Comparison of ENCODE assay signal across 11 cellular contexts in the genomic region with DNA sequence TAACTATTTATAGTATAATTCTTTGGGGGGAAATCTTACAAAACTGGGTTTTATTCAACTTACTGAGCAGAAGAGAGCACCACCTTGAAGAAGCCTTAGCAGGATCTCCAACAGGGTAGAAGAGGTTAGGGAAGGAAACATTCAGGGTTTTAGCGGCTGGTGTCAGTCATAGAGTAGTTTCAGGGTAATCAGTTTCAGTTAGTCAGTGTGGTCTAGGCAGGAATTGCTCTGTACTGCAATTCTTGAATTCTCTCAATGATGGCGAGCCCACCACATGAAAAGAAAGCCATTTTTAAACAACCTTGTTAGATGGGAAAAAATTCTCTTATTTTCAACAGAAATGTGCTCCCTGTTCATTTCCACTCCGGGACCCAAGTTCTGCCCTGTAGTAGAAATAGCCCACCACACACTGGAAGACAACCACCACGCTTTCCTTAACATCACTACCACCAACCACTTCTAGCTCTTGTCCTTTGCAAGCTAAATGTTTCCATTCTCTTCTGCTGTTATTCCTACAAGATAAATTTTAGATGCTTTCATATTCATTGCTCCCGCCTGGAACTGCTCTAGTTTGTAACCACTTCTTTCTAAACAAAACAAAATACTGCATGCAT. TPM values are rescaled to one million over a fixed set of nuclear protein-coding genes. Genes with fewer than 3 reads are reported as not detected.
DNase-seq lines count a peak whose midpoint lies in the region; ATAC-seq lines count a peak whose summit lies in the region.
"Had no signal": no experiment of that assay in that cellular context is flagged by ENCODE, and none has a peak within 500 bp of the region (broad histone marks: within the 10 kb centered on the region; RNA-seq: fewer than 3 reads in every experiment).

No MANE protein-coding gene starts in this region.

- CTCF ChIA-PET in activated CD4-positive, alpha-beta memory T cell treated with anti-CD3 and anti-CD28 coated beads for 36 hours (lab: Charles Lee) = no interaction called here
- CTCF ChIA-PET in activated CD4-positive, alpha-beta memory T cell treated with anti-CD3 and anti-CD28 coated beads, Interleukin-2, amount 10 ng/mL, durations not matched to agents 7 days and 5 days (lab: Charles Lee) = no interaction called here

- ATAC-seq in GM21737 (IDR thresholded peaks at IDR 0.05; ENCODE audit: unreplicated experiment) (peak; percentile 47), HG03342 (IDR thresholded peaks at IDR 0.05; ENCODE audit: unreplicated experiment) (peak; percentile 79)
- ATAC-seq: A549, sciatic nerve had no signal

- H3K9me3 ChIP-seq in mesenchymal stem cell (ENCODE audit: control insufficient read depth, low read length) = no peaks in the 10 kb centered on the region
- H3K9me3 ChIP-seq: A549 had no signal

- no peak overlapping the region for H4K8ac ChIP-seq in mesenchymal stem cell (ENCODE audit: low read length)

- no peak overlapping the region for H3K27ac ChIP-seq in mesenchymal stem cell (ENCODE audit: low read length, poor library complexity, severe bottlenecking)
- H3K27ac ChIP-seq: A549, HL-60 had no signal

- H2BK120ac ChIP-seq in mesenchymal stem cell (ENCODE audit: low read depth, low read length) = no peak overlapping the region

- no peak overlapping the region for H3K14ac ChIP-seq in mesenchymal stem cell (ENCODE audit: low read length in 2 of 2)

- no peak overlapping the region for H2BK15ac ChIP-seq in mesenchymal stem cell (ENCODE audit: low read depth, poor library complexity, severe bottlenecking)

- peak; percentile 12 for DNase-seq in activated CD4-positive, alpha-beta memory T cell treated with anti-CD3 and anti-CD28 coated beads for 36 hours
- DNase-seq in activated CD4-positive, alpha-beta memory T cell treated with anti-CD3 and anti-CD28 coated beads, Interleukin-2, amount 10 ng/mL, durations not matched to agents 7 days and 5 days = no peak
- DNase-seq in mesenchymal stem cell = peak; percentile 10
- DNase-seq in HCEC 1CT = no peak
- no peak for DNase-seq in NCI-H1930 (lab: John Stamatoyannopoulos, UW)
- no peak for DNase-seq in activated CD8-positive, alpha-beta memory T cell treated with anti-CD3 and anti-CD28 coated beads, Interleukin-2, amount 50 U/mL, for 4 hours

- no peak overlapping the region for H3K4me2 ChIP-seq in mesenchymal stem cell (ENCODE audit: low read length, poor library complexity, severe bottlenecking)
- H3K4me2 ChIP-seq: A549 had no signal

- POLR2A ChIA-PET in activated CD4-positive, alpha-beta memory T cell treated with anti-CD3 and anti-CD28 coated beads for 36 hours (lab: Charles Lee) = no interaction called here
- POLR2A ChIA-PET in activated CD4-positive, alpha-beta memory T cell treated with anti-CD3 and anti-CD28 coated beads, Interleukin-2, amount 10 ng/mL, durations not matched to agents 7 days and 5 days (lab: Charles Lee) = no interaction called here

- H3K4me3 Mint-ChIP-seq in activated CD4-positive, alpha-beta memory T cell treated with anti-CD3 and anti-CD28 coated beads for 36 hours = no peak overlapping the region
- no peak overlapping the region for H3K4me3 Mint-ChIP-seq in activated CD4-positive, alpha-beta memory T cell treated with anti-CD3 and anti-CD28 coated beads, Interleukin-2, amount 10 ng/mL, durations not matched to agents 7 days and 5 days

- peaks cover 15% of the 10 kb centered on the region for H3K27me3 Mint-ChIP-seq in activated CD4-positive, alpha-beta memory T cell treated with anti-CD3 and anti-CD28 coated beads for 36 hours
- peaks cover 5% of the 10 kb centered on the region for H3K27me3 Mint-ChIP-seq in activated CD4-positive, alpha-beta memory T cell treated with anti-CD3 and anti-CD28 coated beads, Interleukin-2, amount 10 ng/mL, durations not matched to agents 7 days and 5 days

- no peaks in the 10 kb centered on the region for H3K9me3 Mint-ChIP-seq in activated CD4-positive, alpha-beta memory T cell treated with anti-CD3 and anti-CD28 coated beads for 36 hours
- no peaks in the 10 kb centered on the region for H3K9me3 Mint-ChIP-seq in activated CD4-positive, alpha-beta memory T cell treated with anti-CD3 and anti-CD28 coated beads, Interleukin-2, amount 10 ng/mL, durations not matched to agents 7 days and 5 days

- no peak overlapping the region for H3K27ac Mint-ChIP-seq in activated CD4-positive, alpha-beta memory T cell treated with anti-CD3 and anti-CD28 coated beads for 36 hours
- H3K27ac Mint-ChIP-seq in activated CD4-positive, alpha-beta memory T cell treated with anti-CD3 and anti-CD28 coated beads, Interleukin-2, amount 10 ng/mL, durations not matched to agents 7 days and 5 days = no peak overlapping the region

- H3K23ac ChIP-seq in mesenchymal stem cell (ENCODE audit: low read length in 2 of 2) = no peak overlapping the region

- H3K36me3 Mint-ChIP-seq in activated CD4-positive, alpha-beta memory T cell treated with anti-CD3 and anti-CD28 coated beads for 36 hours = no peaks in the 10 kb centered on the region
- H3K36me3 Mint-ChIP-seq in activated CD4-positive, alpha-beta memory T cell treated with anti-CD3 and anti-CD28 coated beads, Interleukin-2, amount 10 ng/mL, durations not matched to agents 7 days and 5 days (ENCODE audit: low read depth) = no peaks in the 10 kb centered on the region

- H3K4me3 ChIP-seq in mesenchymal stem cell (ENCODE audit: insufficient read depth in 1 of 2, low read depth in 1 of 2, low read length in 2 of 2) = no peak overlapping the region
- H3K4me3 ChIP-seq: A549 had no signal

- intact Hi-C loops in activated CD4-positive, alpha-beta memory T cell treated with anti-CD3 and anti-CD28 coated beads for 36 hours (cut with micrococcal nuclease) = no loop called here

- H3K27me3 ChIP-seq in mesenchymal stem cell (ENCODE audit: control insufficient read depth in 1 of 2, insufficient read depth in 1 of 2, low read length in 2 of 2) = no peaks in the 10 kb centered on the region

- H2BK5ac ChIP-seq in mesenchymal stem cell (ENCODE audit: low read depth, low read length, poor library complexity, severe bottlenecking) = no peak overlapping the region

- H3K36me3 ChIP-seq in mesenchymal stem cell (ENCODE audit: control insufficient read depth in 1 of 2, insufficient read depth in 2 of 2, low read depth in 1 of 2, low read length in 2 of 2) = no peaks in the 10 kb centered on the region

- no peak overlapping the region for H2AK5ac ChIP-seq in mesenchymal stem cell (ENCODE audit: low read length, severe bottlenecking)

- no peak overlapping the region for H2AFZ ChIP-seq in mesenchymal stem cell (ENCODE audit: low read depth, low read length)

- WGBS in mesenchymal stem cell = 96% methylated on average over 5 of the region's 5 CpGs

- no peak overlapping the region for H3K4ac ChIP-seq in mesenchymal stem cell (ENCODE audit: low read depth in 1 of 2, low read length in 2 of 2)

- H3K9ac ChIP-seq in mesenchymal stem cell (ENCODE audit: low read length) = no peak overlapping the region

- no peak overlapping the region for H4K91ac ChIP-seq in mesenchymal stem cell (ENCODE audit: low read length)

- H2BK12ac ChIP-seq in mesenchymal stem cell (ENCODE audit: low read length in 2 of 2) = no peak overlapping the region

- H3K4me1 ChIP-seq in mesenchymal stem cell (ENCODE audit: control insufficient read depth, insufficient read depth, low read depth, low read length) = no peaks in the 10 kb centered on the region
- H3K4me1 ChIP-seq: A549 had no signal

- H3K79me1 ChIP-seq in mesenchymal stem cell (replicated peaks; ENCODE audit: low read length, poor library complexity, severe bottlenecking) = no peaks in the 10 kb centered on the region

- no peak overlapping the region for H3K18ac ChIP-seq in mesenchymal stem cell (ENCODE audit: low read depth in 1 of 2, low read length in 2 of 2)

- peaks cover 13% of the 10 kb centered on the region for H3K4me1 Mint-ChIP-seq in activated CD4-positive, alpha-beta memory T cell treated with anti-CD3 and anti-CD28 coated beads for 36 hours (ENCODE audit: low read depth)
- peaks cover 18% of the 10 kb centered on the region for H3K4me1 Mint-ChIP-seq in activated CD4-positive, alpha-beta memory T cell treated with anti-CD3 and anti-CD28 coated beads, Interleukin-2, amount 10 ng/mL, durations not matched to agents 7 days and 5 days

RNA-seq across cellular contexts. Expression of a gene that starts 25.9 kb away (rescaled TPM):
- not detected for total RNA-seq in activated CD4-positive, alpha-beta memory T cell treated with anti-CD3 and anti-CD28 coated beads for 36 hours
- not detected for total RNA-seq in activated CD4-positive, alpha-beta memory T cell treated with anti-CD3 and anti-CD28 coated beads, Interleukin-2, amount 10 ng/mL, durations not matched to agents 7 days and 5 days
- polyA plus RNA-seq in mesenchymal stem cell (2013, experiment 1 of 2) = 3.5 TPM
- 3.5 TPM for polyA plus RNA-seq in mesenchymal stem cell (2013, experiment 2 of 2)
- polyA plus RNA-seq: A549 had no signal

Comparison
In these comparisons a context has a peak if more than half of its experiments do, and no peak if none do; other contexts are left out.
1. DNase-seq: peak in activated CD4-positive, alpha-beta memory T cell treated with anti-CD3 and anti-CD28 coated beads for 36 hours (single experiment) and mesenchymal stem cell (single experiment); none in activated CD4-positive, alpha-beta memory T cell treated with anti-CD3 and anti-CD28 coated beads, Interleukin-2, amount 10 ng/mL, durations not matched to agents 7 days and 5 days (single experiment), HCEC 1CT (single experiment), NCI-H1930 (0 of 2) and activated CD8-positive, alpha-beta memory T cell treated with anti-CD3 and anti-CD28 coated beads, Interleukin-2, amount 50 U/mL, for 4 hours (single experiment).